Comparison of ENCODE assay signal across 37 cellular contexts in the genomic region with DNA sequence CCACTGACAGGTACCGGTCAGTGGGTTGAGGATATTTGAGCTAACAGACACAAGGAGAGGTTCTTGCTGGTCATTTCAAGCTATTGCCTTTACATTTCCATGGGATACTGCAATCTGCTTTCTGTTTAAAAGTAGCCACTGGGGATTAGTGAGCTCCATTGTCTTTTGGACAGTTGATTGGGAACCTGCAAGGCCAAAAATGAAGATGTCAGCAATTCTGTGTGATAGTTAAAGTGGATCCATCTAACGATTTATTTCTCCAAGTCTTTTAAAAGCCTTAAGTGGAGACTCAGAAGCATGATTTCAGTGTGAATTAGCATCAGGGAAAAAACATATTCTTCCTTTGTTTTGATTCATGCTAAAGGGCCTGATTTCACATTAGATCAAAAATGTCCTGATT.
"Had no signal": no experiment of that assay in that cellular context is flagged by ENCODE, and none has a peak within 500 bp of the region (broad histone marks: within the 10 kb centered on the region; RNA-seq: fewer than 3 reads in every experiment).

No MANE protein-coding gene starts in this region.

- H3K36me3 ChIP-seq: ascending aorta, cardiac muscle cell had no signal

- H3K4me3 Mint-ChIP-seq: activated B cell treated with CpG ODN at 0.5 μM for 24 hours; activated CD4-positive, alpha-beta memory T cell treated with anti-CD3 and anti-CD28 coated beads, Interleukin-2, amount 10 ng/mL, durations not matched to agents 7 days and 5 days; activated CD4-positive, alpha-beta T cell treated with anti-CD3 and anti-CD28 coated beads for 36 hours; activated CD4-positive, alpha-beta T cell treated with anti-CD3 and anti-CD28 coated beads, Interleukin-2, amount 10 ng/mL, durations not matched to agents 7 days and 5 days; activated CD8-positive, alpha-beta memory T cell treated with anti-CD3 and anti-CD28 coated beads, Interleukin-2, amount 10 ng/mL, durations not matched to agents 7 days and 5 days; activated CD8-positive, alpha-beta T cell treated with anti-CD3 and anti-CD28 coated beads, Interleukin-2, amount 10 ng/mL, durations not matched to agents 7 days and 5 days; activated naive CD4-positive, alpha-beta T cell treated with anti-CD3 and anti-CD28 coated beads, Interleukin-2, amount 10 ng/mL, durations not matched to agents 7 days and 5 days; activated naive CD4-positive, alpha-beta T cell treated with anti-CD3 and anti-CD28 coated beads, Interleukin-2, amount 50 U/mL, for 24 hours; activated naive CD8-positive, alpha-beta T cell; activated naive CD8-positive, alpha-beta T cell treated with anti-CD3 and anti-CD28 coated beads, Interleukin-2, amount 10 ng/mL, durations not matched to agents 7 days and 5 days; activated naive CD8-positive, alpha-beta T cell treated with anti-CD3 and anti-CD28 coated beads, Interleukin-2, amount 50 U/mL, for 24 hours; activated T-cell treated with anti-CD3 and anti-CD28 coated beads, Interleukin-2, amount 50 U/mL, for 24 hours; brain; central memory CD8-positive, alpha-beta T cell; T-helper 1 cell treated with Interleukin-12 subunit alpha and Interleukin-12 subunit beta and Interleukin-4 antibody, amounts not matched to agents 30 μg/mL and 1 μg/mL, for 36 hours; T-helper 2 cell treated with Interferon-gamma antibody and Interleukin-4, amounts not matched to agents 5 μg/mL and 100 μg/mL, for 36 hours had no signal

- H3K9me3 Mint-ChIP-seq: activated B cell treated with CpG ODN at 0.5 μM for 24 hours; activated CD4-positive, alpha-beta memory T cell treated with anti-CD3 and anti-CD28 coated beads, Interleukin-2, amount 10 ng/mL, durations not matched to agents 7 days and 5 days; activated CD4-positive, alpha-beta T cell treated with anti-CD3 and anti-CD28 coated beads, Interleukin-2, amount 10 ng/mL, durations not matched to agents 7 days and 5 days; activated naive CD4-positive, alpha-beta T cell treated with anti-CD3 and anti-CD28 coated beads, Interleukin-2, amount 10 ng/mL, durations not matched to agents 7 days and 5 days; activated naive CD8-positive, alpha-beta T cell treated with anti-CD3 and anti-CD28 coated beads, Interleukin-2, amount 10 ng/mL, durations not matched to agents 7 days and 5 days; activated naive CD8-positive, alpha-beta T cell treated with anti-CD3 and anti-CD28 coated beads, Interleukin-2, amount 50 U/mL, for 24 hours; activated T-cell treated with anti-CD3 and anti-CD28 coated beads, Interleukin-2, amount 50 U/mL, for 24 hours; activated T-helper 2 cell treated with anti-CD3 and anti-CD28 coated beads, Interferon-gamma antibody, Interleukin-2, Interleukin-4, amounts not matched to agents 10 μg/mL and 5 μg/mL and 100 μg/mL, durations not matched to agents 14 hours and 24 hours and 36 hours; brain; central memory CD8-positive, alpha-beta T cell; T-helper 2 cell treated with Interferon-gamma antibody and Interleukin-4, amounts not matched to agents 5 μg/mL and 100 μg/mL, for 36 hours had no signal

- H3K4me3 ChIP-seq: ascending aorta, cardiac muscle cell had no signal

- FAIRE-seq: bronchial epithelial cell, TTC549 had no signal

- H3K4me1 ChIP-seq: ascending aorta had no signal

- H3K27ac ChIP-seq: ascending aorta, cardiac muscle cell, VCaP had no signal

- H3K4me1 Mint-ChIP-seq: activated B cell treated with CpG ODN at 0.5 μM for 24 hours; activated CD4-positive, alpha-beta memory T cell treated with anti-CD3 and anti-CD28 coated beads, Interleukin-2, amount 10 ng/mL, durations not matched to agents 7 days and 5 days; activated CD4-positive, alpha-beta T cell treated with anti-CD3 and anti-CD28 coated beads for 36 hours; activated CD4-positive, alpha-beta T cell treated with anti-CD3 and anti-CD28 coated beads, Interleukin-2, amount 10 ng/mL, durations not matched to agents 7 days and 5 days; activated CD8-positive, alpha-beta memory T cell treated with anti-CD3 and anti-CD28 coated beads, Interleukin-2, amount 10 ng/mL, durations not matched to agents 7 days and 5 days; activated naive CD4-positive, alpha-beta T cell treated with anti-CD3 and anti-CD28 coated beads, Interleukin-2, amount 10 ng/mL, durations not matched to agents 7 days and 5 days; activated naive CD4-positive, alpha-beta T cell treated with anti-CD3 and anti-CD28 coated beads, Interleukin-2, amount 50 U/mL, for 24 hours; activated naive CD8-positive, alpha-beta T cell treated with anti-CD3 and anti-CD28 coated beads, Interleukin-2, amount 10 ng/mL, durations not matched to agents 7 days and 5 days; activated naive CD8-positive, alpha-beta T cell treated with anti-CD3 and anti-CD28 coated beads, Interleukin-2, amount 50 U/mL, for 24 hours; central memory CD8-positive, alpha-beta T cell had no signal

- ATAC-seq: activated CD4-positive, alpha-beta T cell treated with anti-CD3 and anti-CD28 coated beads for 36 hours; activated CD8-positive, alpha-beta memory T cell treated with anti-CD3 and anti-CD28 coated beads, Interleukin-2, amount 10 ng/mL, durations not matched to agents 7 days and 5 days; activated CD8-positive, alpha-beta T cell treated with anti-CD3 and anti-CD28 coated beads, Interleukin-2, amount 10 ng/mL, durations not matched to agents 7 days and 5 days; activated naive CD8-positive, alpha-beta T cell treated with anti-CD3 and anti-CD28 coated beads, Interleukin-2, amount 50 U/mL, for 24 hours had no signal

- H3K27me3 Mint-ChIP-seq: activated B cell treated with CpG ODN at 0.5 μM for 24 hours; activated CD8-positive, alpha-beta memory T cell treated with anti-CD3 and anti-CD28 coated beads, Interleukin-2, amount 10 ng/mL, durations not matched to agents 7 days and 5 days; activated naive CD4-positive, alpha-beta T cell treated with anti-CD3 and anti-CD28 coated beads, Interleukin-2, amount 10 ng/mL, durations not matched to agents 7 days and 5 days; activated naive CD4-positive, alpha-beta T cell treated with anti-CD3 and anti-CD28 coated beads, Interleukin-2, amount 50 U/mL, for 24 hours; activated naive CD8-positive, alpha-beta T cell; activated naive CD8-positive, alpha-beta T cell treated with anti-CD3 and anti-CD28 coated beads, Interleukin-2, amount 10 ng/mL, durations not matched to agents 7 days and 5 days; activated naive CD8-positive, alpha-beta T cell treated with anti-CD3 and anti-CD28 coated beads, Interleukin-2, amount 50 U/mL, for 24 hours; activated T-cell treated with anti-CD3 and anti-CD28 coated beads, Interleukin-2, amount 50 U/mL, for 24 hours; central memory CD8-positive, alpha-beta T cell had no signal

- H3K36me3 Mint-ChIP-seq: activated naive CD4-positive, alpha-beta T cell treated with anti-CD3 and anti-CD28 coated beads, Interleukin-2, amount 10 ng/mL, durations not matched to agents 7 days and 5 days; activated naive CD8-positive, alpha-beta T cell; activated naive CD8-positive, alpha-beta T cell treated with anti-CD3 and anti-CD28 coated beads, Interleukin-2, amount 10 ng/mL, durations not matched to agents 7 days and 5 days; brain had no signal

- H3K9me3 ChIP-seq: ascending aorta had no signal

- DNase-seq: activated B cell treated with CpG ODN at 0.5 μM for 24 hours; activated CD4-positive, alpha-beta memory T cell treated with anti-CD3 and anti-CD28 coated beads, Interleukin-2, amount 10 ng/mL, durations not matched to agents 7 days and 5 days; activated CD4-positive, alpha-beta T cell treated with anti-CD3 and anti-CD28 coated beads for 1 hour; activated CD4-positive, alpha-beta T cell treated with anti-CD3 and anti-CD28 coated beads for 36 hours; activated CD4-positive, alpha-beta T cell treated with anti-CD3 and anti-CD28 coated beads for 48 hours; activated CD4-positive, alpha-beta T cell treated with anti-CD3 and anti-CD28 coated beads, Interleukin-2, amount 10 ng/mL, durations not matched to agents 7 days and 5 days; activated CD4-positive, alpha-beta T cell treated with anti-CD3 and anti-CD28 coated beads, Interleukin-2, amount 50 U/mL, for 48 hours; activated CD8-positive, alpha-beta memory T cell treated with anti-CD3 and anti-CD28 coated beads for 24 hours; activated CD8-positive, alpha-beta memory T cell treated with anti-CD3 and anti-CD28 coated beads, Interleukin-2, amount 10 ng/mL, durations not matched to agents 7 days and 5 days; activated CD8-positive, alpha-beta memory T cell treated with anti-CD3 and anti-CD28 coated beads, Interleukin-2, amount 50 U/mL, for 48 hours; activated CD8-positive, alpha-beta T cell treated with anti-CD3 and anti-CD28 coated beads, Interleukin-2, amount 10 ng/mL, durations not matched to agents 7 days and 5 days; activated effector memory CD4-positive, alpha-beta T cell treated with Interleukin-2 at 50 U/mL for 16 hours; activated gamma-delta T cell; activated naive CD4-positive, alpha-beta T cell treated with anti-CD3 and anti-CD28 coated beads, Interleukin-2, amount 10 ng/mL, durations not matched to agents 7 days and 5 days; activated naive CD4-positive, alpha-beta T cell treated with Interleukin-2 at 50 U/mL for 16 hours; activated naive CD8-positive, alpha-beta T cell treated with anti-CD3 and anti-CD28 coated beads, Interleukin-2, amount 10 ng/mL, durations not matched to agents 7 days and 5 days; activated naive CD8-positive, alpha-beta T cell treated with anti-CD3 and anti-CD28 coated beads, Interleukin-2, amount 50 U/mL, for 24 hours; activated T-cell treated with anti-CD3 and anti-CD28 coated beads, Interleukin-2, amount 50 U/mL, for 24 hours; activated T-cell treated with anti-CD3 and anti-CD28 coated beads, Interleukin-2, amount 50 U/mL, for 48 hours; amygdala; anterior cingulate cortex; caudate nucleus; cerebellar nuclear complex; T-helper 2 cell; T-helper 9 cell had no signal

- H3K27ac Mint-ChIP-seq: activated B cell treated with CpG ODN at 0.5 μM for 24 hours; activated CD4-positive, alpha-beta memory T cell treated with anti-CD3 and anti-CD28 coated beads, Interleukin-2, amount 10 ng/mL, durations not matched to agents 7 days and 5 days; activated CD4-positive, alpha-beta T cell treated with anti-CD3 and anti-CD28 coated beads for 36 hours; activated CD4-positive, alpha-beta T cell treated with anti-CD3 and anti-CD28 coated beads, Interleukin-2, amount 10 ng/mL, durations not matched to agents 7 days and 5 days; activated CD8-positive, alpha-beta memory T cell treated with anti-CD3 and anti-CD28 coated beads, Interleukin-2, amount 10 ng/mL, durations not matched to agents 7 days and 5 days; activated CD8-positive, alpha-beta T cell treated with anti-CD3 and anti-CD28 coated beads, Interleukin-2, amount 10 ng/mL, durations not matched to agents 7 days and 5 days; activated naive CD4-positive, alpha-beta T cell treated with anti-CD3 and anti-CD28 coated beads, Interleukin-2, amount 10 ng/mL, durations not matched to agents 7 days and 5 days; activated naive CD4-positive, alpha-beta T cell treated with anti-CD3 and anti-CD28 coated beads, Interleukin-2, amount 50 U/mL, for 24 hours; activated naive CD8-positive, alpha-beta T cell; activated naive CD8-positive, alpha-beta T cell treated with anti-CD3 and anti-CD28 coated beads, Interleukin-2, amount 10 ng/mL, durations not matched to agents 7 days and 5 days; activated naive CD8-positive, alpha-beta T cell treated with anti-CD3 and anti-CD28 coated beads, Interleukin-2, amount 50 U/mL, for 24 hours; activated T-cell treated with anti-CD3 and anti-CD28 coated beads, Interleukin-2, amount 50 U/mL, for 24 hours; activated T-helper 2 cell treated with anti-CD3 and anti-CD28 coated beads, Interferon-gamma antibody, Interleukin-2, Interleukin-4, amounts not matched to agents 10 μg/mL and 5 μg/mL and 100 μg/mL, durations not matched to agents 14 hours and 24 hours and 36 hours; brain; T-helper 1 cell treated with Interleukin-12 subunit alpha and Interleukin-12 subunit beta and Interleukin-4 antibody, amounts not matched to agents 30 μg/mL and 1 μg/mL, for 36 hours; T-helper 2 cell treated with Interferon-gamma antibody and Interleukin-4, amounts not matched to agents 5 μg/mL and 100 μg/mL, for 36 hours had no signal

- H3K27me3 ChIP-seq: ascending aorta, cardiac muscle cell had no signal
